8 cellular contexts compared by ENCODE assay signal in genomic region chr11:14359573-14360031, GRCh38. TPM values are rescaled to one million over a fixed set of nuclear protein-coding genes. Genes with fewer than 3 reads are reported as not detected.
A peak's percentile ranks its signal among the peaks of the same experiment; 100 is the strongest.
DNase-seq lines count a peak whose midpoint lies in the region; ATAC-seq and TF ChIP-seq lines count a peak whose summit lies in the region.

No MANE protein-coding gene starts in this region.

- peak overlapping the region; percentile 8 to 70 (median 52) for H3K4me3 Mint-ChIP-seq in CD4-positive, CD25-positive, alpha-beta regulatory T cell
- H3K4me3 Mint-ChIP-seq in natural killer cell: peak overlapping the region; percentile 68

- no peaks in the 10 kb centered on the region for H3K36me3 ChIP-seq in CD4-positive, CD25-positive, alpha-beta regulatory T cell (ENCODE audit: control insufficient read depth, insufficient read depth, low read length)

- H3K27ac Mint-ChIP-seq in CD4-positive, CD25-positive, alpha-beta regulatory T cell: peak overlapping the region in 2 of 3 donors; percentile 3
- H3K27ac Mint-ChIP-seq in natural killer cell: peak overlapping the region in 1 of 2 donors; percentile 97

- no peaks in the 10 kb centered on the region for H3K9me3 ChIP-seq in CD4-positive, CD25-positive, alpha-beta regulatory T cell (ENCODE audit: control insufficient read depth in 2 of 2, low read length in 2 of 2)

- TF ChIP-seq CTCF in dorsolateral prefrontal cortex (IDR thresholded peaks at IDR 0.05 in 54 of 56, conservative IDR thresholded peaks at IDR 0.05 in 2 of 56; ENCODE audit: low read depth in 1 of 56, partially characterized antibody in 56 of 56): no peak
- TF ChIP-seq CTCF in natural killer cell (IDR thresholded peaks at IDR 0.05): no peak

- no peak for ATAC-seq in CD4-positive, CD25-positive, alpha-beta regulatory T cell (ENCODE audit: low read depth in 2 of 2)
- ATAC-seq in natural killer cell: peak in 1 of 3 donors; percentile 5
- ATAC-seq in HG02885 (IDR thresholded peaks at IDR 0.05; ENCODE audit: poor library complexity, unreplicated experiment): no peak
- ATAC-seq in GM21825 (IDR thresholded peaks at IDR 0.05; ENCODE audit: unreplicated experiment): no peak

- H3K4me1 ChIP-seq in CD4-positive, CD25-positive, alpha-beta regulatory T cell (ENCODE audit: control insufficient read depth, insufficient read depth, low read length, poor library complexity, severe bottlenecking): peaks cover 9% of the 10 kb centered on the region

- H3K4me1 Mint-ChIP-seq in CD4-positive, CD25-positive, alpha-beta regulatory T cell: peaks cover 0 to 28% (median 12%) of the 10 kb centered on the region in 4 donors
- peaks cover 33 to 39% of the 10 kb centered on the region in 2 donors for H3K4me1 Mint-ChIP-seq in natural killer cell

- peaks cover 11% of the 10 kb centered on the region for H3K27me3 ChIP-seq in CD4-positive, CD25-positive, alpha-beta regulatory T cell (ENCODE audit: control insufficient read depth, insufficient read depth, low read length)
- peaks cover 0 to 31% (median 0%) of the 10 kb centered on the region in 45 donors for H3K27me3 ChIP-seq in dorsolateral prefrontal cortex

- peaks cover 11% of the 10 kb centered on the region for H3K27me3 Mint-ChIP-seq in CD4-positive, CD25-positive, alpha-beta regulatory T cell
- no peaks in the 10 kb centered on the region for H3K27me3 Mint-ChIP-seq in natural killer cell (ENCODE audit: low read depth in 2 of 2)

- intact Hi-C loops in dorsolateral prefrontal cortex (cut with DNase I) (loop anchor here in 1 of 2 donors (2.0 kb wide), 1 partner anchor 19 kb away; no protein-coding TSS in a partner anchor), natural killer cell (cut with micrococcal nuclease) (loop anchor here (2.0 kb wide), 3 partner anchors 33 to 59 kb away; no protein-coding TSS in a partner anchor)

- DNase-seq in CD4-positive, CD25-positive, alpha-beta regulatory T cell: no peak
- DNase-seq in LHCN-M2 (ENCODE audit: low read depth) (peak; percentile 46), dorsolateral prefrontal cortex (no peak), natural killer cell (no peak), hypothalamus (lab: John Stamatoyannopoulos, UW) (no peak), COLO829 (ENCODE audit: low spot score) (no peak)

- H3K9me3 Mint-ChIP-seq in CD4-positive, CD25-positive, alpha-beta regulatory T cell: peaks cover 0 to 1% (median 0%) of the 10 kb centered on the region in 7 donors
- no peaks in the 10 kb centered on the region for H3K9me3 Mint-ChIP-seq in natural killer cell

- no peak overlapping the region for H3K27ac ChIP-seq in CD4-positive, CD25-positive, alpha-beta regulatory T cell (ENCODE audit: insufficient read depth, low read length, poor library complexity, severe bottlenecking)
- peak overlapping the region in 1 of 59 donors; percentile 45 for H3K27ac ChIP-seq in dorsolateral prefrontal cortex

- peak overlapping the region; percentile 40 for H3K4me3 ChIP-seq in CD4-positive, CD25-positive, alpha-beta regulatory T cell (ENCODE audit: low read depth, low read length)
- H3K4me3 ChIP-seq in dorsolateral prefrontal cortex: peak overlapping the region in 48 of 59 donors; percentile 59 to 85 (median 71)

- H3K36me3 Mint-ChIP-seq in CD4-positive, CD25-positive, alpha-beta regulatory T cell: no peaks in the 10 kb centered on the region
- H3K36me3 Mint-ChIP-seq in natural killer cell: no peaks in the 10 kb centered on the region

RNA-seq across cellular contexts. Expression of gene RRAS2, which starts 0.6 kb away (rescaled TPM):
- 13.9 TPM for total RNA-seq in CD4-positive, CD25-positive, alpha-beta regulatory T cell
- polyA plus RNA-seq in CD4-positive, CD25-positive, alpha-beta regulatory T cell: 1 to 10 TPM; 1.8 to 4.9 (median 4.1) TPM
- total RNA-seq in LHCN-M2 (2014; rRNA removed): 159 and 182 TPM in 2 replicates
- 88.8 TPM for polyA plus RNA-seq in LHCN-M2 (2012)
- 10 to 100 TPM in 106 of 120 experiments, 1 to 10 TPM in 14; 6.9 to 20.2 (median 12.8) TPM for total RNA-seq in dorsolateral prefrontal cortex
- 10 to 100 TPM; 62.1 to 86.7 (median 69.6) TPM for total RNA-seq in natural killer cell
